Comparison of ENCODE assay signal across 8 cellular contexts in the genomic region with DNA sequence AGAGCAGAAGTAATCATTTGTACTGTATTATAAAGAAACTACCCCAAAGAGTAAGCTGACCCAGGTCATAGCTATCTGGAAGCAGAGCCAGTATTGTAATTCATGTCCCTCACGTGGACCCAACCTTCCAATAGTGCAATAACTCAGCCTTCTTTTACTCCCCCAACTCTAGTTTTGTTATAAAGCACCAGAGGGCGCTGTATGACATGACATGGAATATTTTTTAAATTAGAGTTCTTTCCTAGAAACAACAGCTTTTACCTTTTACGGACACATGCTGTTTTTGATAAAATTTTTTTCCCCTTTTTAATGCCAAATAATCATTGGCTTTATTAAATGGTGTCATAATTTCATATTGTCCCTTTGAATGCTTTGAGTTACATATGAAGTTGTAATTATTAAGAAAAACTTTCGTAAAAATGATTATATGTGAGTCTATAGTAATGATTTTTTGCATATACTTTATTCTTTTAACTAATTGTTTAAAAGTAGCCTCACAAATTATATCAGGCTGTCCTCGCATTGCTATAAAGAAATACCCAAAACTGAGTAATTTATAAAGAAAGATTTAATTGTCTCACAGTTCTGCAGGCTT.
DNase-seq lines count a peak whose midpoint lies in the region; TF ChIP-seq lines count a peak whose summit lies in the region.

No MANE protein-coding gene starts in this region.

- no peaks in the 10 kb centered on the region for H3K4me1 ChIP-seq in spleen

- H3K9me3 ChIP-seq in spleen = no peaks in the 10 kb centered on the region

- intact Hi-C loops in spleen (cut with DNase I; ENCODE audit: low total_unique reads) = loop anchor here (10.0 kb wide), 1 partner anchor 113 kb away; no protein-coding TSS in a partner anchor

- H3K27ac ChIP-seq in spleen = no peak overlapping the region

- no peak overlapping the region for H3K4me3 ChIP-seq in spleen

- peak; percentile 49 for TF ChIP-seq CTCF in GM12873 (IDR thresholded peaks at IDR 0.05; ENCODE audit: insufficient read depth, low read depth, low read length, missing control alignments)
- peak in 9 of 11 experiments; percentile 10 to 68 (median 49) for TF ChIP-seq CTCF in spleen (IDR thresholded peaks at IDR 0.05 in 8 of 11, conservative IDR thresholded peaks at IDR 0.05 in 3 of 11)

- H3K27me3 ChIP-seq in spleen (replicated peaks in 1 of 7) = no peaks in the 10 kb centered on the region

- DNase-seq in AG08396 (ENCODE audit: low spot score) (peak; percentile 41), NCI-H2196 (lab: John Stamatoyannopoulos, UW; ENCODE audit: unreplicated experiment) (peak; percentile 18), amniotic stem cell (lab: John Stamatoyannopoulos, UW) (peak; percentile 67), hepatic stellate cell (ENCODE audit: low spot score) (peak; percentile 7), spleen (no peak), GM19240 (ENCODE audit: insufficient read length, low spot score) (no peak), NCI-H187 (lab: John Stamatoyannopoulos, UW) (no peak)

- 71 to 84% (median 76%) methylated on average over 5 of the region's 5 CpGs for WGBS in spleen, 5 donors

- H3K36me3 ChIP-seq in spleen = peaks cover 0 to 98% (median 47%) of the 10 kb centered on the region in 6 donors

- TF ChIP-seq POLR2A in spleen (IDR thresholded peaks at IDR 0.05) = no peak

Comparison
In these comparisons a context has a peak if more than half of its experiments do, and no peak if none do; other contexts are left out.
1. DNase-seq: peak in AG08396 (single experiment), NCI-H2196 (single experiment), amniotic stem cell (single experiment) and hepatic stellate cell (single experiment); none in spleen (single experiment), GM19240 (single experiment) and NCI-H187 (0 of 2).